In the genomic region with DNA sequence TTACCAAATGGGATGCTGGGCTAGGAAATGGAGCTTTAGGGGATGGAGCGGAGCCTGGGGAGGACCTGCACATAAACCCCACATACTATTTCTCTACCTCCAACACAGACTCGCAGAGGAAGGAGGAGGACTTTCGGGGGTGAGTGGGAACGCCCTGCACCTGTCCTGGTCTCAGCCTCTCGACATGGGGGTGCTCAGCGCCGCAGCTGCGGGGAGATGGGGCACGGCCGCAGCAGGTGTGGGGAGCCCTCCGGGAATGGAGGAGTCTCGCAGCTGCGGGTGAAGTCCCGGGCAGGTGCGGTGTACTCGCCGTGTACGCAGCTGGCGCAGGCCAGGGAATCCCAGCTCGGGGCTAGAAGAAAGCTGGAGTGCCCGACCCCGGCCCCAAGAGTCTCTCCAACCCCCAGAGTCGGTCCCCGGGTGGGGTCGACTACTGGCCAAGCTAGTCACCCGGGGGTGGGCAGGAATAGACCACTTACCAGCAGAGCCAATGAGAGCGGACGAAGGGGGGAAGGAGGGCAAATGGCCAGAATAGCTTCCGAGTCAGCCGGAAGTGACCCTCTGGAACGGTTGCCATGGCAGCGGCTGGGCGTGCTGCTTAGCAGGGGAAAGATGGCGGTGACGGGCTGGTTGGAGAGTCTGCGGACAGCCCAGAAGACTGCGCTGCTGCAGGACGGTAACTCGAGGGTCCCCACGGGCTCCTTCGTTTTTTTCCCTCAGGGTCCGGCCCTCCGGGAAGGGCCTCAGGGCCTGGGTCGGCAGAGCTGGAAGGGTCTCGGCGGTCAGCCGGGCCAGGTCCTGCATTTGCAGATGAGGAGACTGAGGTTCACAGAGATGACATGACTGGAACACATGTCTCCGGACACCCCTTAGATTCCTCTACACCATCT, we compare ENCODE assay signal across 1 cellular context.
TF ChIP-seq lines count a peak whose summit lies in the region.

A gene (plus strand): TSS at position 597 of the 890 bp plus-strand sequence. CDS start 16 bp downstream, at position 613.
A gene (minus strand): TSS at position 533 of the 890 bp plus-strand sequence. CDS start 897 bp downstream, outside the sequence.

TF ChIP-seq in K562, 482 proteins besides CTCF, POLR2A, EP300 and RAD21 (continued from another document and continues in another):
- TF ChIP-seq, protein P1, sequence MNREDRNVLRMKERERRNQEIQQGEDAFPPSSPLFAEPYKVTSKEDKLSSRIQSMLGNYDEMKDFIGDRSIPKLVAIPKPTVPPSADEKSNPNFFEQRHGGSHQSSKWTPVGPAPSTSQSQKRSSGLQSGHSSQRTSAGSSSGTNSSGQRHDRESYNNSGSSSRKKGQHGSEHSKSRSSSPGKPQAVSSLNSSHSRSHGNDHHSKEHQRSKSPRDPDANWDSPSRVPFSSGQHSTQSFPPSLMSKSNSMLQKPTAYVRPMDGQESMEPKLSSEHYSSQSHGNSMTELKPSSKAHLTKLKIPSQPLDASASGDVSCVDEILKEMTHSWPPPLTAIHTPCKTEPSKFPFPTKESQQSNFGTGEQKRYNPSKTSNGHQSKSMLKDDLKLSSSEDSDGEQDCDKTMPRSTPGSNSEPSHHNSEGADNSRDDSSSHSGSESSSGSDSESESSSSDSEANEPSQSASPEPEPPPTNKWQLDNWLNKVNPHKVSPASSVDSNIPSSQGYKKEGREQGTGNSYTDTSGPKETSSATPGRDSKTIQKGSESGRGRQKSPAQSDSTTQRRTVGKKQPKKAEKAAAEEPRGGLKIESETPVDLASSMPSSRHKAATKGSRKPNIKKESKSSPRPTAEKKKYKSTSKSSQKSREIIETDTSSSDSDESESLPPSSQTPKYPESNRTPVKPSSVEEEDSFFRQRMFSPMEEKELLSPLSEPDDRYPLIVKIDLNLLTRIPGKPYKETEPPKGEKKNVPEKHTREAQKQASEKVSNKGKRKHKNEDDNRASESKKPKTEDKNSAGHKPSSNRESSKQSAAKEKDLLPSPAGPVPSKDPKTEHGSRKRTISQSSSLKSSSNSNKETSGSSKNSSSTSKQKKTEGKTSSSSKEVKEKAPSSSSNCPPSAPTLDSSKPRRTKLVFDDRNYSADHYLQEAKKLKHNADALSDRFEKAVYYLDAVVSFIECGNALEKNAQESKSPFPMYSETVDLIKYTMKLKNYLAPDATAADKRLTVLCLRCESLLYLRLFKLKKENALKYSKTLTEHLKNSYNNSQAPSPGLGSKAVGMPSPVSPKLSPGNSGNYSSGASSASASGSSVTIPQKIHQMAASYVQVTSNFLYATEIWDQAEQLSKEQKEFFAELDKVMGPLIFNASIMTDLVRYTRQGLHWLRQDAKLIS (CRISPR knock-in tag; IDR thresholded peaks at IDR 0.05) = 0 out of 2 replicates have a peak, but pooled peaks have one; percentile 43
- TF ChIP-seq, protein P2, sequence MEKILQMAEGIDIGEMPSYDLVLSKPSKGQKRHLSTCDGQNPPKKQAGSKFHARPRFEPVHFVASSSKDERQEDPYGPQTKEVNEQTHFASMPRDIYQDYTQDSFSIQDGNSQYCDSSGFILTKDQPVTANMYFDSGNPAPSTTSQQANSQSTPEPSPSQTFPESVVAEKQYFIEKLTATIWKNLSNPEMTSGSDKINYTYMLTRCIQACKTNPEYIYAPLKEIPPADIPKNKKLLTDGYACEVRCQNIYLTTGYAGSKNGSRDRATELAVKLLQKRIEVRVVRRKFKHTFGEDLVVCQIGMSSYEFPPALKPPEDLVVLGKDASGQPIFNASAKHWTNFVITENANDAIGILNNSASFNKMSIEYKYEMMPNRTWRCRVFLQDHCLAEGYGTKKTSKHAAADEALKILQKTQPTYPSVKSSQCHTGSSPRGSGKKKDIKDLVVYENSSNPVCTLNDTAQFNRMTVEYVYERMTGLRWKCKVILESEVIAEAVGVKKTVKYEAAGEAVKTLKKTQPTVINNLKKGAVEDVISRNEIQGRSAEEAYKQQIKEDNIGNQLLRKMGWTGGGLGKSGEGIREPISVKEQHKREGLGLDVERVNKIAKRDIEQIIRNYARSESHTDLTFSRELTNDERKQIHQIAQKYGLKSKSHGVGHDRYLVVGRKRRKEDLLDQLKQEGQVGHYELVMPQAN (IDR thresholded peaks at IDR 0.05; ENCODE audit: borderline replicate concordance) = peak; percentile 88
- TF ChIP-seq RBFOX2 (IDR thresholded peaks at IDR 0.05; ENCODE audit: low read depth, low read length) (peak; percentile 67), CBX5 (IDR thresholded peaks at IDR 0.05; ENCODE audit: borderline replicate concordance, low read depth) (no peak), POLR2G (IDR thresholded peaks at IDR 0.05; ENCODE audit: low read depth, low read length) (peak; percentile 65), SIN3B (IDR thresholded peaks at IDR 0.05; ENCODE audit: low read depth) (peak; percentile 63; the same call in 1 of the 2 replicates), NR2C1 (IDR thresholded peaks at IDR 0.05) (peak; percentile 99), NR2C1 (tag; IDR thresholded peaks at IDR 0.05) (peak; percentile 99), ILF3 (IDR thresholded peaks at IDR 0.05; ENCODE audit: borderline replicate concordance) (no peak), TFAM (CRISPR knock-in tag; conservative IDR thresholded peaks at IDR 0.05) (no peak), GABPB1 (CRISPR knock-in tag; IDR thresholded peaks at IDR 0.05) (peak; percentile 90), SAP30 (IDR thresholded peaks at IDR 0.05; ENCODE audit: borderline replicate concordance, insufficient read depth, low read depth, low read length, poor library complexity, severe bottlenecking) (peak; percentile 93), MXI1 (IDR thresholded peaks at IDR 0.05; ENCODE audit: low read depth, low read length) (peak; percentile 92), CREM (IDR thresholded peaks at IDR 0.05; ENCODE audit: low read depth) (peak; percentile 47), NFE2L1 (tag; IDR thresholded peaks at IDR 0.05; ENCODE audit: borderline replicate concordance, low read depth) (no peak), SRSF7 (optimal IDR thresholded peaks at IDR 0.05; ENCODE audit: low read depth, low read length) (no peak), RFX1 (IDR thresholded peaks at IDR 0.05) (peak; percentile 99), JUND (IDR thresholded peaks at IDR 0.05; ENCODE audit: borderline replicate concordance, low read depth, low read length) (peak; percentile 32; the same call in 1 of the 2 replicates), JUND (tag; IDR thresholded peaks at IDR 0.05; ENCODE audit: borderline replicate concordance, low read depth, low read length) (no peak), NEUROD1 (IDR thresholded peaks at IDR 0.05; ENCODE audit: borderline replicate concordance, low read depth, low read length, partially characterized antibody) (peak; percentile 9), HDAC2 (IDR thresholded peaks at IDR 0.05) (0 out of 2 replicates have a peak, but pooled peaks have one; percentile 19), MTA2 (IDR thresholded peaks at IDR 0.05; ENCODE audit: low read depth) (peak; percentile 73), RB1 (IDR thresholded peaks at IDR 0.05; ENCODE audit: low read depth) (0 out of 2 replicates have a peak, but pooled peaks have one; percentile 33), YY1 (IDR thresholded peaks at IDR 0.05; ENCODE audit: borderline replicate concordance in 1 of 3, control insufficient read depth in 1 of 3, extremely low read depth in 1 of 3, insufficient read depth in 3 of 3, insufficient read length in 1 of 3, insufficient replicate concordance in 2 of 3, low read depth in 1 of 3, low read length in 2 of 3) (peak; percentile 73 to 95 (median 89)), NRF1 (conservative IDR thresholded peaks at IDR 0.05 in 1 of 2, IDR thresholded peaks at IDR 0.05 in 1 of 2) (peak; percentile 34 to 43; a peak in 2 of 4 replicates), ZNF764 (CRISPR knock-in tag; IDR thresholded peaks at IDR 0.05; ENCODE audit: low read depth) (no peak), KDM1A (IDR thresholded peaks at IDR 0.05) (peak in 1 of 2 experiments; percentile 72; a peak in 1 of 4 replicates), KDM5B (IDR thresholded peaks at IDR 0.05; ENCODE audit: insufficient replicate concordance, low read depth, low read length) (peak; percentile 55), GTF2F1 (IDR thresholded peaks at IDR 0.05; ENCODE audit: low read depth, low read length) (no peak), SP1 (CRISPR knock-in tag; IDR thresholded peaks at IDR 0.05) (peak; percentile 37; the same call in 1 of the 2 replicates)
- TF ChIP-seq, protein P3, sequence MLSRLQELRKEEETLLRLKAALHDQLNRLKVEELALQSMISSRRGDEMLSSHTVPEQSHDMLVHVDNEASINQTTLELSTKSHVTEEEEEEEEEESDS (CRISPR knock-in tag; IDR thresholded peaks at IDR 0.05) = no peak
- TF ChIP-seq, protein P4, sequence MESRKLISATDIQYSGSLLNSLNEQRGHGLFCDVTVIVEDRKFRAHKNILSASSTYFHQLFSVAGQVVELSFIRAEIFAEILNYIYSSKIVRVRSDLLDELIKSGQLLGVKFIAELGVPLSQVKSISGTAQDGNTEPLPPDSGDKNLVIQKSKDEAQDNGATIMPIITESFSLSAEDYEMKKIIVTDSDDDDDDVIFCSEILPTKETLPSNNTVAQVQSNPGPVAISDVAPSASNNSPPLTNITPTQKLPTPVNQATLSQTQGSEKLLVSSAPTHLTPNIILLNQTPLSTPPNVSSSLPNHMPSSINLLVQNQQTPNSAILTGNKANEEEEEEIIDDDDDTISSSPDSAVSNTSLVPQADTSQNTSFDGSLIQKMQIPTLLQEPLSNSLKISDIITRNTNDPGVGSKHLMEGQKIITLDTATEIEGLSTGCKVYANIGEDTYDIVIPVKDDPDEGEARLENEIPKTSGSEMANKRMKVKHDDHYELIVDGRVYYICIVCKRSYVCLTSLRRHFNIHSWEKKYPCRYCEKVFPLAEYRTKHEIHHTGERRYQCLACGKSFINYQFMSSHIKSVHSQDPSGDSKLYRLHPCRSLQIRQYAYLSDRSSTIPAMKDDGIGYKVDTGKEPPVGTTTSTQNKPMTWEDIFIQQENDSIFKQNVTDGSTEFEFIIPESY (CRISPR knock-in tag; IDR thresholded peaks at IDR 0.05) = no peak; the same call in 1 of the 2 replicates
- TF ChIP-seq, protein P5, sequence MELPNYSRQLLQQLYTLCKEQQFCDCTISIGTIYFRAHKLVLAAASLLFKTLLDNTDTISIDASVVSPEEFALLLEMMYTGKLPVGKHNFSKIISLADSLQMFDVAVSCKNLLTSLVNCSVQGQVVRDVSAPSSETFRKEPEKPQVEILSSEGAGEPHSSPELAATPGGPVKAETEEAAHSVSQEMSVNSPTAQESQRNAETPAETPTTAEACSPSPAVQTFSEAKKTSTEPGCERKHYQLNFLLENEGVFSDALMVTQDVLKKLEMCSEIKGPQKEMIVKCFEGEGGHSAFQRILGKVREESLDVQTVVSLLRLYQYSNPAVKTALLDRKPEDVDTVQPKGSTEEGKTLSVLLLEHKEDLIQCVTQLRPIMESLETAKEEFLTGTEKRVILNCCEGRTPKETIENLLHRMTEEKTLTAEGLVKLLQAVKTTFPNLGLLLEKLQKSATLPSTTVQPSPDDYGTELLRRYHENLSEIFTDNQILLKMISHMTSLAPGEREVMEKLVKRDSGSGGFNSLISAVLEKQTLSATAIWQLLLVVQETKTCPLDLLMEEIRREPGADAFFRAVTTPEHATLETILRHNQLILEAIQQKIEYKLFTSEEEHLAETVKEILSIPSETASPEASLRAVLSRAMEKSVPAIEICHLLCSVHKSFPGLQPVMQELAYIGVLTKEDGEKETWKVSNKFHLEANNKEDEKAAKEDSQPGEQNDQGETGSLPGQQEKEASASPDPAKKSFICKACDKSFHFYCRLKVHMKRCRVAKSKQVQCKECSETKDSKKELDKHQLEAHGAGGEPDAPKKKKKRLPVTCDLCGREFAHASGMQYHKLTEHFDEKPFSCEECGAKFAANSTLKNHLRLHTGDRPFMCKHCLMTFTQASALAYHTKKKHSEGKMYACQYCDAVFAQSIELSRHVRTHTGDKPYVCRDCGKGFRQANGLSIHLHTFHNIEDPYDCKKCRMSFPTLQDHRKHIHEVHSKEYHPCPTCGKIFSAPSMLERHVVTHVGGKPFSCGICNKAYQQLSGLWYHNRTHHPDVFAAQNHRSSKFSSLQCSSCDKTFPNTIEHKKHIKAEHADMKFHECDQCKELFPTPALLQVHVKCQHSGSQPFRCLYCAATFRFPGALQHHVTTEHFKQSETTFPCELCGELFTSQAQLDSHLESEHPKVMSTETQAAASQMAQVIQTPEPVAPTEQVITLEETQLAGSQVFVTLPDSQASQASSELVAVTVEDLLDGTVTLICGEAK (IDR thresholded peaks at IDR 0.05) = peak; percentile 98
- TF ChIP-seq, protein P5 (CRISPR knock-in tag; IDR thresholded peaks at IDR 0.05) = no peak
- TF ChIP-seq, protein P6, sequence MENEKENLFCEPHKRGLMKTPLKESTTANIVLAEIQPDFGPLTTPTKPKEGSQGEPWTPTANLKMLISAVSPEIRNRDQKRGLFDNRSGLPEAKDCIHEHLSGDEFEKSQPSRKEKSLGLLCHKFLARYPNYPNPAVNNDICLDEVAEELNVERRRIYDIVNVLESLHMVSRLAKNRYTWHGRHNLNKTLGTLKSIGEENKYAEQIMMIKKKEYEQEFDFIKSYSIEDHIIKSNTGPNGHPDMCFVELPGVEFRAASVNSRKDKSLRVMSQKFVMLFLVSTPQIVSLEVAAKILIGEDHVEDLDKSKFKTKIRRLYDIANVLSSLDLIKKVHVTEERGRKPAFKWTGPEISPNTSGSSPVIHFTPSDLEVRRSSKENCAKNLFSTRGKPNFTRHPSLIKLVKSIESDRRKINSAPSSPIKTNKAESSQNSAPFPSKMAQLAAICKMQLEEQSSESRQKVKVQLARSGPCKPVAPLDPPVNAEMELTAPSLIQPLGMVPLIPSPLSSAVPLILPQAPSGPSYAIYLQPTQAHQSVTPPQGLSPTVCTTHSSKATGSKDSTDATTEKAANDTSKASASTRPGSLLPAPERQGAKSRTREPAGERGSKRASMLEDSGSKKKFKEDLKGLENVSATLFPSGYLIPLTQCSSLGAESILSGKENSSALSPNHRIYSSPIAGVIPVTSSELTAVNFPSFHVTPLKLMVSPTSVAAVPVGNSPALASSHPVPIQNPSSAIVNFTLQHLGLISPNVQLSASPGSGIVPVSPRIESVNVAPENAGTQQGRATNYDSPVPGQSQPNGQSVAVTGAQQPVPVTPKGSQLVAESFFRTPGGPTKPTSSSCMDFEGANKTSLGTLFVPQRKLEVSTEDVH (IDR thresholded peaks at IDR 0.05; ENCODE audit: low read depth, partially characterized antibody) = peak; percentile 61
